In the genomic region with DNA sequence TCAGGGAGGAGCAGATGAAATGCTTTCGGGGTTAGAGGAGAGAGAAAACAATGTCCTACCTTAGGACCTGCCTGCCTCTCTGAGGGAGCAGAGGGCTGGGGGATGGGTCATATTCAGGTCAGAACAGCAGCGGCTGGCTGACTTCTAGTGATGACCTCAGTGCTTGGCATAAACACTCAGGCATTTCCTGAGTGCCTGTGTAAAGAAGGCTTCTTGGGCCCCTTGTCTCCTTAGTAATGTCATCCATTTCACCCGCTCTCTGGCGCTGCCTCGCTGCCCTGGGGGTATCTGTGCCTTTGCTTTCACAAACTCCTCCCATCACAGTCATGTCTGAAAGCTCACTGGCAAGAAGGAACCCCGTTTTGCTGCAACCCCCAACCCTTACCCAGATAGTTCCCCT, we compare ENCODE assay signal across 8 cellular contexts.
DNase-seq lines count a peak whose midpoint lies in the region; ATAC-seq and TF ChIP-seq lines count a peak whose summit lies in the region.

No MANE protein-coding gene starts in this region.

- no peaks in the 10 kb centered on the region for H3K36me3 Mint-ChIP-seq in CD4-positive, alpha-beta memory T cell

- H3K9me3 ChIP-seq in AG04450 (ENCODE audit: control insufficient read depth, insufficient read depth, low read length) = no peaks in the 10 kb centered on the region
- no peaks in the 10 kb centered on the region for H3K9me3 ChIP-seq in breast epithelium
- H3K9me3 ChIP-seq in lower lobe of right lung = no peaks in the 10 kb centered on the region
- H3K9me3 ChIP-seq in effector memory CD4-positive, alpha-beta T cell (ENCODE audit: control insufficient read depth, low read length) = no peaks in the 10 kb centered on the region
- no peaks in the 10 kb centered on the region for H3K9me3 ChIP-seq in CD4-positive, alpha-beta memory T cell (ENCODE audit: control insufficient read depth in 1 of 2, low read length in 2 of 2)

- peak; percentile 50 for DNase-seq in AG04450 (ENCODE audit: low read depth, low spot score)
- DNase-seq in LNCaP clone FGC (ENCODE audit: low read depth) = peak; percentile 26
- peak; percentile 79 to 88 for DNase-seq in breast epithelium (ENCODE audit: low spot score in 2 of 2)
- peak; percentile 60 for DNase-seq in lower lobe of right lung
- no peak for DNase-seq in posterior vena cava (ENCODE audit: low spot score)
- DNase-seq in effector memory CD4-positive, alpha-beta T cell = no peak
- DNase-seq in CD4-positive, alpha-beta memory T cell = no peak

- H3K4me3 ChIP-seq in AG04450 (ENCODE audit: low read depth, low read length) (peak overlapping the region; percentile 13; the same call in 1 of the 2 replicates), LNCaP clone FGC (ENCODE audit: low read depth, low read length) (no peak overlapping the region), breast epithelium (peak overlapping the region in 1 of 3 donors; percentile 17), lower lobe of right lung (no peak overlapping the region)
- H3K4me3 ChIP-seq in effector memory CD4-positive, alpha-beta T cell (ENCODE audit: insufficient read depth, low read depth, low read length, poor library complexity, severe bottlenecking) = no peak overlapping the region
- H3K4me3 ChIP-seq in CD4-positive, alpha-beta memory T cell (ENCODE audit: low read length in 2 of 2) = no peak overlapping the region

- CTCF ChIA-PET in AG04450 (lab: Charles Lee) = interaction anchor here (1.0 kb wide), 1 partner anchor 26 kb away, joined by 3 read pairs; no protein-coding TSS in a partner anchor
- CTCF ChIA-PET in CD4-positive, alpha-beta memory T cell (lab: Charles Lee; ENCODE audit: partially characterized antibody) = interaction anchor here (4.1 kb wide), 1 partner anchor 284 kb away, joined by 15 read pairs; no protein-coding TSS in a partner anchor

- no peaks in the 10 kb centered on the region for H3K4me1 ChIP-seq in breast epithelium
- peaks cover 15% of the 10 kb centered on the region for H3K4me1 ChIP-seq in lower lobe of right lung
- no peaks in the 10 kb centered on the region for H3K4me1 ChIP-seq in effector memory CD4-positive, alpha-beta T cell (ENCODE audit: control insufficient read depth, insufficient read depth, low read length, poor library complexity, severe bottlenecking)
- no peaks in the 10 kb centered on the region for H3K4me1 ChIP-seq in CD4-positive, alpha-beta memory T cell (ENCODE audit: insufficient read depth, low read length)

- ATAC-seq in lower lobe of right lung (peak; percentile 87 to 92), GM21423 (IDR thresholded peaks at IDR 0.05; ENCODE audit: unreplicated experiment) (no peak)

- no peak for TF ChIP-seq POLR2A in breast epithelium (IDR thresholded peaks at IDR 0.05)

- no peaks in the 10 kb centered on the region for H3K27me3 ChIP-seq in AG04450 (ENCODE audit: control insufficient read depth, insufficient read depth, low read length)
- no peaks in the 10 kb centered on the region for H3K27me3 ChIP-seq in breast epithelium
- H3K27me3 ChIP-seq in lower lobe of right lung (ENCODE audit: low read depth) = no peaks in the 10 kb centered on the region
- no peaks in the 10 kb centered on the region for H3K27me3 ChIP-seq in effector memory CD4-positive, alpha-beta T cell (replicated peaks; ENCODE audit: control insufficient read depth, insufficient read depth, low read length, poor library complexity, severe bottlenecking)
- H3K27me3 ChIP-seq in CD4-positive, alpha-beta memory T cell (ENCODE audit: insufficient read depth, low read length) = no peaks in the 10 kb centered on the region

- TF ChIP-seq CTCF in AG04450 (IDR thresholded peaks at IDR 0.05; ENCODE audit: low read depth, low read length) = peak; percentile 24; the same call in 1 of the 2 replicates
- TF ChIP-seq CTCF in LNCaP clone FGC (IDR thresholded peaks at IDR 0.05; ENCODE audit: control insufficient read depth, extremely low read depth, insufficient read depth) = no peak
- no peak for TF ChIP-seq CTCF in breast epithelium (IDR thresholded peaks at IDR 0.05)
- no peak for TF ChIP-seq CTCF in lower lobe of right lung (IDR thresholded peaks at IDR 0.05)

- intact Hi-C loops in breast epithelium (cut with DNase I; ENCODE audit: low total_unique reads) (no loop called here), lower lobe of right lung (cut with DNase I) (no loop called here), posterior vena cava (cut with DNase I) (no loop called here)
- intact Hi-C loops in CD4-positive, alpha-beta memory T cell (cut with micrococcal nuclease) = no loop called here

- POLR2A ChIA-PET in AG04450 (lab: Yijun Ruan, JAX) = interaction anchor here (0.7 to 1.4 kb wide), 2 partner anchors 40 to 82 kb away, joined by 3 to 11 read pairs; no protein-coding TSS in a partner anchor
- POLR2A ChIA-PET in CD4-positive, alpha-beta memory T cell (lab: Charles Lee; ENCODE audit: partially characterized antibody) = no interaction called here

- H3K36me3 ChIP-seq in breast epithelium (no peaks in the 10 kb centered on the region), lower lobe of right lung (no peaks in the 10 kb centered on the region)
- H3K36me3 ChIP-seq in effector memory CD4-positive, alpha-beta T cell (ENCODE audit: control insufficient read depth, insufficient read depth, low read length) = no peaks in the 10 kb centered on the region
- no peaks in the 10 kb centered on the region for H3K36me3 ChIP-seq in CD4-positive, alpha-beta memory T cell (ENCODE audit: insufficient read depth, low read length)

- H3K27me3 Mint-ChIP-seq in CD4-positive, alpha-beta memory T cell = peaks cover 0 to 4% of the 10 kb centered on the region in 2 donors

- no peaks in the 10 kb centered on the region for H3K9me3 Mint-ChIP-seq in CD4-positive, alpha-beta memory T cell

- no peak overlapping the region for H3K4me3 Mint-ChIP-seq in CD4-positive, alpha-beta memory T cell

- no peak overlapping the region for H3K27ac Mint-ChIP-seq in CD4-positive, alpha-beta memory T cell

- no peaks in the 10 kb centered on the region for H3K4me1 Mint-ChIP-seq in CD4-positive, alpha-beta memory T cell

- H3K27ac ChIP-seq in AG04450 (ENCODE audit: low read depth, low read length) (peak overlapping the region; percentile 82), breast epithelium (peak overlapping the region; percentile 65 to 77), lower lobe of right lung (peak overlapping the region; percentile 25)
- H3K27ac ChIP-seq in effector memory CD4-positive, alpha-beta T cell (ENCODE audit: insufficient read depth, low read length, poor library complexity, severe bottlenecking) = no peak overlapping the region
- H3K27ac ChIP-seq in CD4-positive, alpha-beta memory T cell (ENCODE audit: low read depth, low read length) = no peak overlapping the region

Comparison
In these comparisons a context has a peak if more than half of its experiments do, and no peak if none do; other contexts are left out.
1. DNase-seq: peak in AG04450 (single experiment), LNCaP clone FGC (single experiment), breast epithelium (2 of 2) and lower lobe of right lung (single experiment); none in posterior vena cava (single experiment), effector memory CD4-positive, alpha-beta T cell (0 of 3) and CD4-positive, alpha-beta memory T cell (0 of 5).
2. H3K27ac ChIP-seq: peak in AG04450 (single experiment), breast epithelium (2 of 2) and lower lobe of right lung (single experiment); none in effector memory CD4-positive, alpha-beta T cell (single experiment) and CD4-positive, alpha-beta memory T cell (single experiment).